ENCODE assay signal across 14 cellular contexts in genomic region chr7:81244213-81244612, GRCh38.
DNase-seq lines count a peak whose midpoint lies in the region; ATAC-seq and TF ChIP-seq lines count a peak whose summit lies in the region.
"Had no signal": no experiment of that assay in that cellular context is flagged by ENCODE, and none has a peak within 500 bp of the region (broad histone marks: within the 10 kb centered on the region; RNA-seq: fewer than 3 reads in every experiment).

No MANE protein-coding gene starts in this region.

- peaks cover 10% of the 10 kb centered on the region for H3K9me3 Mint-ChIP-seq in osteocyte (ENCODE audit: unreplicated experiment)

- H3K27me3 Mint-ChIP-seq in osteocyte (ENCODE audit: unreplicated experiment): no peaks in the 10 kb centered on the region
- H3K27me3 Mint-ChIP-seq: activated naive CD4-positive, alpha-beta T cell treated with anti-CD3 and anti-CD28 coated beads, Interleukin-2, amount 10 ng/mL, durations not matched to agents 7 days and 5 days had no signal

- H3K36me3 Mint-ChIP-seq in osteocyte (ENCODE audit: unreplicated experiment): peaks cover 4% of the 10 kb centered on the region
- H3K36me3 Mint-ChIP-seq: activated naive CD4-positive, alpha-beta T cell treated with anti-CD3 and anti-CD28 coated beads, Interleukin-2, amount 10 ng/mL, durations not matched to agents 7 days and 5 days had no signal

- DNase-seq in NCI-H1105 treated with DMSO at 0.1 percent for 48 hours (lab: John Stamatoyannopoulos, UW) (peak; percentile 17), NCI-H1105 (lab: John Stamatoyannopoulos, UW) (no peak), NB4 (ENCODE audit: low read depth) (peak; percentile 32), cardiac fibroblast (ENCODE audit: low read depth in 2 of 2) (peak; percentile 65 to 70), osteocyte (ENCODE audit: extremely low spot score, unreplicated experiment) (no peak), DMS114 treated with DMSO at 0.1 percent for 48 hours (lab: John Stamatoyannopoulos, UW; ENCODE audit: unreplicated experiment) (no peak)
- DNase-seq: activated naive CD4-positive, alpha-beta T cell treated with anti-CD3 and anti-CD28 coated beads, Interleukin-2, amount 10 ng/mL, durations not matched to agents 7 days and 5 days; heart left ventricle; NCI-H774 had no signal

- no peak for TF ChIP-seq POLR2A in NB4 (IDR thresholded peaks at IDR 0.05; ENCODE audit: extremely low read depth, insufficient read length)

- no peak for TF ChIP-seq CTCF in NB4 (IDR thresholded peaks at IDR 0.05; ENCODE audit: low read depth, low read length)
- TF ChIP-seq CTCF in cardiac fibroblast (IDR thresholded peaks at IDR 0.05; ENCODE audit: low read depth, low read length): no peak
- peak; percentile 27 for TF ChIP-seq CTCF in osteocyte (IDR thresholded peaks at IDR 0.05)

- H3K4me3 Mint-ChIP-seq in osteocyte (ENCODE audit: unreplicated experiment): no peak overlapping the region
- H3K4me3 Mint-ChIP-seq: activated naive CD4-positive, alpha-beta T cell treated with anti-CD3 and anti-CD28 coated beads, Interleukin-2, amount 10 ng/mL, durations not matched to agents 7 days and 5 days; neural crest cell; T-helper 1 cell treated with Interleukin-12 subunit alpha and Interleukin-12 subunit beta and Interleukin-4 antibody, amounts not matched to agents 30 μg/mL and 1 μg/mL, for 36 hours had no signal

- H3K4me1 Mint-ChIP-seq in osteocyte (ENCODE audit: unreplicated experiment): no peaks in the 10 kb centered on the region
- H3K4me1 Mint-ChIP-seq: activated naive CD4-positive, alpha-beta T cell treated with anti-CD3 and anti-CD28 coated beads, Interleukin-2, amount 10 ng/mL, durations not matched to agents 7 days and 5 days; neural crest cell had no signal

- H3K4me3 ChIP-seq in NB4 (ENCODE audit: low read depth, low read length) (no peak overlapping the region), cardiac fibroblast (replicated peaks in 1 of 2; ENCODE audit: low read depth in 2 of 2, low read length in 2 of 2) (no peak overlapping the region)
- H3K4me3 ChIP-seq: heart left ventricle, skin epidermis had no signal

- H3K27ac Mint-ChIP-seq in osteocyte (ENCODE audit: unreplicated experiment): no peak overlapping the region
- H3K27ac Mint-ChIP-seq: activated naive CD4-positive, alpha-beta T cell treated with anti-CD3 and anti-CD28 coated beads, Interleukin-2, amount 10 ng/mL, durations not matched to agents 7 days and 5 days; T-helper 1 cell treated with Interleukin-12 subunit alpha and Interleukin-12 subunit beta and Interleukin-4 antibody, amounts not matched to agents 30 μg/mL and 1 μg/mL, for 36 hours had no signal

- no peak for ATAC-seq in GM18907 (IDR thresholded peaks at IDR 0.05; ENCODE audit: unreplicated experiment)
- ATAC-seq in HG03565 (IDR thresholded peaks at IDR 0.05; ENCODE audit: unreplicated experiment): no peak
- ATAC-seq: heart left ventricle had no signal

Comparison
In these comparisons a context has a peak if more than half of its experiments do, and no peak if none do; other contexts are left out.
1. DNase-seq: peak in NCI-H1105 treated with DMSO at 0.1 percent for 48 hours (single experiment), NB4 (single experiment) and cardiac fibroblast (2 of 2); none in NCI-H1105 (single experiment), osteocyte (single experiment) and DMS114 treated with DMSO at 0.1 percent for 48 hours (single experiment).